Comparison of ENCODE assay signal across 1 cellular context in genomic region chr11:61116426-61117214, GRCh38.
TF ChIP-seq lines count a peak whose summit lies in the region.

No MANE protein-coding gene starts in this region.

TF ChIP-seq in K562, 482 proteins besides CTCF, POLR2A, EP300 and RAD21 (continued from another document):
- TF ChIP-seq MTA1 (IDR thresholded peaks at IDR 0.05; ENCODE audit: borderline replicate concordance), result no peak
- TF ChIP-seq TBL1XR1 (IDR thresholded peaks at IDR 0.05; ENCODE audit: low read length in 2 of 2), result no peak
- no peak for TF ChIP-seq SPI1 (IDR thresholded peaks at IDR 0.05; ENCODE audit: borderline replicate concordance, low read depth, low read length)
- TF ChIP-seq, protein P1, sequence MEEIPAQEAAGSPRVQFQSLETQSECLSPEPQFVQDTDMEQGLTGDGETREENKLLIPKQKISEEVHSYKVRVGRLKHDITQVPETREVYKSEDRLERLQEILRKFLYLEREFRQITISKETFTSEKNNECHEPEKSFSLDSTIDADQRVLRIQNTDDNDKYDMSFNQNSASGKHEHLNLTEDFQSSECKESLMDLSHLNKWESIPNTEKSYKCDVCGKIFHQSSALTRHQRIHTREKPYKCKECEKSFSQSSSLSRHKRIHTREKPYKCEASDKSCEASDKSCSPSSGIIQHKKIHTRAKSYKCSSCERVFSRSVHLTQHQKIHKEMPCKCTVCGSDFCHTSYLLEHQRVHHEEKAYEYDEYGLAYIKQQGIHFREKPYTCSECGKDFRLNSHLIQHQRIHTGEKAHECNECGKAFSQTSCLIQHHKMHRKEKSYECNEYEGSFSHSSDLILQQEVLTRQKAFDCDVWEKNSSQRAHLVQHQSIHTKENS (CRISPR knock-in tag; IDR thresholded peaks at IDR 0.05), result no peak
- no peak for TF ChIP-seq NCOR1 (IDR thresholded peaks at IDR 0.05)
- no peak for TF ChIP-seq BCL6 (CRISPR knock-in tag; IDR thresholded peaks at IDR 0.05)
- TF ChIP-seq ATF4 (CRISPR knock-in tag; IDR thresholded peaks at IDR 0.05), result no peak
- TF ChIP-seq DNMT1 (IDR thresholded peaks at IDR 0.05), result no peak
- no peak for TF ChIP-seq MIER1 (IDR thresholded peaks at IDR 0.05; ENCODE audit: low read depth)
- TF ChIP-seq NR4A1 (CRISPR knock-in tag; IDR thresholded peaks at IDR 0.05), result no peak
- no peak for TF ChIP-seq NR4A1 (tag; IDR thresholded peaks at IDR 0.05)
- no peak for TF ChIP-seq ZNF23 (CRISPR knock-in tag; IDR thresholded peaks at IDR 0.05)
- peak; percentile 64 for TF ChIP-seq C11orf30 (IDR thresholded peaks at IDR 0.05; ENCODE audit: low read depth)
- no peak for TF ChIP-seq JUND (IDR thresholded peaks at IDR 0.05; ENCODE audit: borderline replicate concordance, low read depth, low read length)
- no peak for TF ChIP-seq JUND (tag; IDR thresholded peaks at IDR 0.05; ENCODE audit: borderline replicate concordance, low read depth, low read length)
- no peak for TF ChIP-seq PTBP1 (IDR thresholded peaks at IDR 0.05; ENCODE audit: low read depth, low read length)
- TF ChIP-seq MTA2 (IDR thresholded peaks at IDR 0.05; ENCODE audit: low read depth), result no peak
- TF ChIP-seq, protein P2, sequence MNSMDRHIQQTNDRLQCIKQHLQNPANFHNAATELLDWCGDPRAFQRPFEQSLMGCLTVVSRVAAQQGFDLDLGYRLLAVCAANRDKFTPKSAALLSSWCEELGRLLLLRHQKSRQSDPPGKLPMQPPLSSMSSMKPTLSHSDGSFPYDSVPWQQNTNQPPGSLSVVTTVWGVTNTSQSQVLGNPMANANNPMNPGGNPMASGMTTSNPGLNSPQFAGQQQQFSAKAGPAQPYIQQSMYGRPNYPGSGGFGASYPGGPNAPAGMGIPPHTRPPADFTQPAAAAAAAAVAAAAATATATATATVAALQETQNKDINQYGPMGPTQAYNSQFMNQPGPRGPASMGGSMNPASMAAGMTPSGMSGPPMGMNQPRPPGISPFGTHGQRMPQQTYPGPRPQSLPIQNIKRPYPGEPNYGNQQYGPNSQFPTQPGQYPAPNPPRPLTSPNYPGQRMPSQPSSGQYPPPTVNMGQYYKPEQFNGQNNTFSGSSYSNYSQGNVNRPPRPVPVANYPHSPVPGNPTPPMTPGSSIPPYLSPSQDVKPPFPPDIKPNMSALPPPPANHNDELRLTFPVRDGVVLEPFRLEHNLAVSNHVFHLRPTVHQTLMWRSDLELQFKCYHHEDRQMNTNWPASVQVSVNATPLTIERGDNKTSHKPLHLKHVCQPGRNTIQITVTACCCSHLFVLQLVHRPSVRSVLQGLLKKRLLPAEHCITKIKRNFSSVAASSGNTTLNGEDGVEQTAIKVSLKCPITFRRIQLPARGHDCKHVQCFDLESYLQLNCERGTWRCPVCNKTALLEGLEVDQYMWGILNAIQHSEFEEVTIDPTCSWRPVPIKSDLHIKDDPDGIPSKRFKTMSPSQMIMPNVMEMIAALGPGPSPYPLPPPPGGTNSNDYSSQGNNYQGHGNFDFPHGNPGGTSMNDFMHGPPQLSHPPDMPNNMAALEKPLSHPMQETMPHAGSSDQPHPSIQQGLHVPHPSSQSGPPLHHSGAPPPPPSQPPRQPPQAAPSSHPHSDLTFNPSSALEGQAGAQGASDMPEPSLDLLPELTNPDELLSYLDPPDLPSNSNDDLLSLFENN (IDR thresholded peaks at IDR 0.05; ENCODE audit: low read depth in 2 of 2, low read length in 2 of 2), result no peak
- TF ChIP-seq, protein P3, sequence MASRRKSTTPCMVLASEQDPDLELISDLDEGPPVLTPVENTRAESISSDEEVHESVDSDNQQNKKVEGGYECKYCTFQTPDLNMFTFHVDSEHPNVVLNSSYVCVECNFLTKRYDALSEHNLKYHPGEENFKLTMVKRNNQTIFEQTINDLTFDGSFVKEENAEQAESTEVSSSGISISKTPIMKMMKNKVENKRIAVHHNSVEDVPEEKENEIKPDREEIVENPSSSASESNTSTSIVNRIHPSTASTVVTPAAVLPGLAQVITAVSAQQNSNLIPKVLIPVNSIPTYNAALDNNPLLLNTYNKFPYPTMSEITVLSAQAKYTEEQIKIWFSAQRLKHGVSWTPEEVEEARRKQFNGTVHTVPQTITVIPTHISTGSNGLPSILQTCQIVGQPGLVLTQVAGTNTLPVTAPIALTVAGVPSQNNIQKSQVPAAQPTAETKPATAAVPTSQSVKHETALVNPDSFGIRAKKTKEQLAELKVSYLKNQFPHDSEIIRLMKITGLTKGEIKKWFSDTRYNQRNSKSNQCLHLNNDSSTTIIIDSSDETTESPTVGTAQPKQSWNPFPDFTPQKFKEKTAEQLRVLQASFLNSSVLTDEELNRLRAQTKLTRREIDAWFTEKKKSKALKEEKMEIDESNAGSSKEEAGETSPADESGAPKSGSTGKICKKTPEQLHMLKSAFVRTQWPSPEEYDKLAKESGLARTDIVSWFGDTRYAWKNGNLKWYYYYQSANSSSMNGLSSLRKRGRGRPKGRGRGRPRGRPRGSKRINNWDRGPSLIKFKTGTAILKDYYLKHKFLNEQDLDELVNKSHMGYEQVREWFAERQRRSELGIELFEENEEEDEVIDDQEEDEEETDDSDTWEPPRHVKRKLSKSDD (conservative IDR thresholded peaks at IDR 0.05; ENCODE audit: low read length), result no peak
- TF ChIP-seq, protein P4, sequence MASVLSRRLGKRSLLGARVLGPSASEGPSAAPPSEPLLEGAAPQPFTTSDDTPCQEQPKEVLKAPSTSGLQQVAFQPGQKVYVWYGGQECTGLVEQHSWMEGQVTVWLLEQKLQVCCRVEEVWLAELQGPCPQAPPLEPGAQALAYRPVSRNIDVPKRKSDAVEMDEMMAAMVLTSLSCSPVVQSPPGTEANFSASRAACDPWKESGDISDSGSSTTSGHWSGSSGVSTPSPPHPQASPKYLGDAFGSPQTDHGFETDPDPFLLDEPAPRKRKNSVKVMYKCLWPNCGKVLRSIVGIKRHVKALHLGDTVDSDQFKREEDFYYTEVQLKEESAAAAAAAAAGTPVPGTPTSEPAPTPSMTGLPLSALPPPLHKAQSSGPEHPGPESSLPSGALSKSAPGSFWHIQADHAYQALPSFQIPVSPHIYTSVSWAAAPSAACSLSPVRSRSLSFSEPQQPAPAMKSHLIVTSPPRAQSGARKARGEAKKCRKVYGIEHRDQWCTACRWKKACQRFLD (CRISPR knock-in tag; IDR thresholded peaks at IDR 0.05), result no peak
- TF ChIP-seq ZNF217 (CRISPR knock-in tag; IDR thresholded peaks at IDR 0.05), result no peak
- TF ChIP-seq BRD4 (IDR thresholded peaks at IDR 0.05), result no peak
- TF ChIP-seq FOXA3 (CRISPR knock-in tag; conservative IDR thresholded peaks at IDR 0.05 in 1 of 2, IDR thresholded peaks at IDR 0.05 in 1 of 2), result 0 out of 4 replicates have a peak, but pooled peaks of 1 of the 2 experiments have one; percentile 33
- no peak for TF ChIP-seq CREBBP (IDR thresholded peaks at IDR 0.05; ENCODE audit: low read depth, low read length)
- no peak for TF ChIP-seq ZNF699 (CRISPR knock-in tag; IDR thresholded peaks at IDR 0.05; ENCODE audit: insufficient replicate concordance)
- no peak for TF ChIP-seq RFX7 (CRISPR knock-in tag; IDR thresholded peaks at IDR 0.05)
- TF ChIP-seq, protein P5, sequence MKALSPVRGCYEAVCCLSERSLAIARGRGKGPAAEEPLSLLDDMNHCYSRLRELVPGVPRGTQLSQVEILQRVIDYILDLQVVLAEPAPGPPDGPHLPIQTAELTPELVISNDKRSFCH (CRISPR knock-in tag; IDR thresholded peaks at IDR 0.05), result no peak
- TF ChIP-seq, protein P5 (tag; IDR thresholded peaks at IDR 0.05), result no peak
- TF ChIP-seq, protein P6, sequence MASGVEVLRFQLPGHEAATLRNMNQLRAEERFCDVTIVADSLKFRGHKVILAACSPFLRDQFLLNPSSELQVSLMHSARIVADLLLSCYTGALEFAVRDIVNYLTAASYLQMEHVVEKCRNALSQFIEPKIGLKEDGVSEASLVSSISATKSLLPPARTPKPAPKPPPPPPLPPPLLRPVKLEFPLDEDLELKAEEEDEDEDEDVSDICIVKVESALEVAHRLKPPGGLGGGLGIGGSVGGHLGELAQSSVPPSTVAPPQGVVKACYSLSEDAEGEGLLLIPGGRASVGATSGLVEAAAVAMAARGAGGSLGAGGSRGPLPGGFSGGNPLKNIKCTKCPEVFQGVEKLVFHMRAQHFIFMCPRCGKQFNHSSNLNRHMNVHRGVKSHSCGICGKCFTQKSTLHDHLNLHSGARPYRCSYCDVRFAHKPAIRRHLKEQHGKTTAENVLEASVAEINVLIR (CRISPR knock-in tag; IDR thresholded peaks at IDR 0.05), result no peak
- no peak for TF ChIP-seq GABPA (tag; conservative IDR thresholded peaks at IDR 0.05; ENCODE audit: low read depth)
- no peak for TF ChIP-seq UBTF (IDR thresholded peaks at IDR 0.05; ENCODE audit: borderline replicate concordance in 1 of 2, low read depth in 2 of 2, low read length in 2 of 2)
- no peak for TF ChIP-seq ZFP1 (CRISPR knock-in tag; IDR thresholded peaks at IDR 0.05)
- TF ChIP-seq MEIS2 (IDR thresholded peaks at IDR 0.05; ENCODE audit: partially characterized antibody), result no peak
